Comparison of ENCODE assay signal across 8 cellular contexts in genomic region chr5:157109744-157110143, GRCh38. TPM values are rescaled to one million over a fixed set of nuclear protein-coding genes. Genes with fewer than 3 reads are reported as not detected.
A peak's percentile ranks its signal among the peaks of the same experiment; 100 is the strongest.
DNase-seq lines count a peak whose midpoint lies in the region; ATAC-seq and TF ChIP-seq lines count a peak whose summit lies in the region.

No MANE protein-coding gene starts in this region.

- no peaks in the 10 kb centered on the region for H3K27me3 ChIP-seq in thoracic aorta (replicated peaks; ENCODE audit: insufficient read depth)

- peak overlapping the region; percentile 67 to 80 for H3K4me3 Mint-ChIP-seq in CD14-positive monocyte
- peak overlapping the region; percentile 88 for H3K4me3 Mint-ChIP-seq in activated CD4-positive, alpha-beta memory T cell treated with anti-CD3 and anti-CD28 coated beads, Interleukin-2, amount 10 ng/mL, durations not matched to agents 7 days and 5 days

- ATAC-seq in GM19043 (IDR thresholded peaks at IDR 0.05; ENCODE audit: low read depth, unreplicated experiment), result peak; percentile 56
- peak; percentile 65 for ATAC-seq in HG03159 (IDR thresholded peaks at IDR 0.05; ENCODE audit: unreplicated experiment)
- ATAC-seq in thoracic aorta (ENCODE audit: insufficient number of reproducible peaks, low FRiP score, low read depth), result no peak

- no peaks in the 10 kb centered on the region for H3K27me3 Mint-ChIP-seq in CD14-positive monocyte (ENCODE audit: low read depth in 3 of 3)
- H3K27me3 Mint-ChIP-seq in activated CD4-positive, alpha-beta memory T cell treated with anti-CD3 and anti-CD28 coated beads, Interleukin-2, amount 10 ng/mL, durations not matched to agents 7 days and 5 days, result no peaks in the 10 kb centered on the region

- no peaks in the 10 kb centered on the region for H3K36me3 ChIP-seq in thoracic aorta

- DNase-seq in CD14-positive monocyte (ENCODE audit: low spot score) (peak; percentile 70), thoracic aorta (ENCODE audit: low spot score) (no peak), mucosa of gallbladder (ENCODE audit: low spot score) (no peak), SW 1271 (lab: John Stamatoyannopoulos, UW) (no peak), cerebellum (ENCODE audit: low spot score) (no peak)
- DNase-seq in activated CD4-positive, alpha-beta memory T cell treated with anti-CD3 and anti-CD28 coated beads, Interleukin-2, amount 10 ng/mL, durations not matched to agents 7 days and 5 days, result peak; percentile 53

- TF ChIP-seq CTCF in CD14-positive monocyte (IDR thresholded peaks at IDR 0.05), result no peak
- no peak for TF ChIP-seq CTCF in thoracic aorta (IDR thresholded peaks at IDR 0.05)

- H3K36me3 Mint-ChIP-seq in CD14-positive monocyte, result peaks cover 9 to 11% of the 10 kb centered on the region in 2 donors
- peaks cover 35% of the 10 kb centered on the region for H3K36me3 Mint-ChIP-seq in activated CD4-positive, alpha-beta memory T cell treated with anti-CD3 and anti-CD28 coated beads, Interleukin-2, amount 10 ng/mL, durations not matched to agents 7 days and 5 days (ENCODE audit: low read depth)

- no peaks in the 10 kb centered on the region for H3K4me1 ChIP-seq in thoracic aorta (ENCODE audit: control insufficient read depth in 1 of 2, low read depth in 2 of 2)

- peak overlapping the region; percentile 64 for H3K4me3 ChIP-seq in thoracic aorta

- intact Hi-C loops in CD14-positive monocyte (cut with micrococcal nuclease), result no loop called here

- peaks cover 68% of the 10 kb centered on the region for H3K4me1 Mint-ChIP-seq in CD14-positive monocyte
- H3K4me1 Mint-ChIP-seq in activated CD4-positive, alpha-beta memory T cell treated with anti-CD3 and anti-CD28 coated beads, Interleukin-2, amount 10 ng/mL, durations not matched to agents 7 days and 5 days, result peaks cover 68% of the 10 kb centered on the region

- CTCF ChIA-PET in activated CD4-positive, alpha-beta memory T cell treated with anti-CD3 and anti-CD28 coated beads, Interleukin-2, amount 10 ng/mL, durations not matched to agents 7 days and 5 days (lab: Charles Lee), result interaction anchor here (0.6 to 2.9 kb wide), 4 partner anchors 23 to 85 kb away, joined by 3 to 17 read pairs (median 13); partner anchors contain the start of gene MED7

- peak overlapping the region; percentile 98 to 100 (median 99) for H3K27ac Mint-ChIP-seq in CD14-positive monocyte
- H3K27ac Mint-ChIP-seq in activated CD4-positive, alpha-beta memory T cell treated with anti-CD3 and anti-CD28 coated beads, Interleukin-2, amount 10 ng/mL, durations not matched to agents 7 days and 5 days, result peak overlapping the region; percentile 96

- H3K9me3 Mint-ChIP-seq in CD14-positive monocyte, result no peaks in the 10 kb centered on the region
- H3K9me3 Mint-ChIP-seq in activated CD4-positive, alpha-beta memory T cell treated with anti-CD3 and anti-CD28 coated beads, Interleukin-2, amount 10 ng/mL, durations not matched to agents 7 days and 5 days, result peaks cover 2% of the 10 kb centered on the region

- POLR2A ChIA-PET in activated CD4-positive, alpha-beta memory T cell treated with anti-CD3 and anti-CD28 coated beads, Interleukin-2, amount 10 ng/mL, durations not matched to agents 7 days and 5 days (lab: Charles Lee), result interaction anchor here (0.6 to 4.4 kb wide), 6 partner anchors 22 to 168 kb away, joined by 3 to 74 read pairs (median 5); partner anchors contain the start of genes ITK and MED7

- no peak overlapping the region for H3K27ac ChIP-seq in thoracic aorta

- no peaks in the 10 kb centered on the region for H3K9me3 ChIP-seq in thoracic aorta

RNA-seq across cellular contexts. Expression of gene HAVCR2, which starts 0.9 kb away (rescaled TPM):
- polyA plus RNA-seq in CD14-positive monocyte, result 10 to 100 TPM; 45.0 to 56.8 TPM
- 10 to 100 TPM; 62.4 to 66.9 TPM for total RNA-seq in activated CD4-positive, alpha-beta memory T cell treated with anti-CD3 and anti-CD28 coated beads, Interleukin-2, amount 10 ng/mL, durations not matched to agents 7 days and 5 days
- total RNA-seq in thoracic aorta, result 10 to 100 TPM; 16.8 to 38.0 TPM
- 9.6 TPM for total RNA-seq in mucosa of gallbladder
- total RNA-seq in cerebellum, result 4.5 TPM

RNA-seq across cellular contexts. Expression of gene MED7, which starts 32.9 kb away (rescaled TPM):
- 10 to 100 TPM; 11.9 to 13.0 TPM for polyA plus RNA-seq in CD14-positive monocyte
- 10 to 100 TPM; 16.8 to 17.7 TPM for total RNA-seq in activated CD4-positive, alpha-beta memory T cell treated with anti-CD3 and anti-CD28 coated beads, Interleukin-2, amount 10 ng/mL, durations not matched to agents 7 days and 5 days
- total RNA-seq in thoracic aorta (1 to 10 TPM; 5.1 to 8.1 TPM), mucosa of gallbladder (11.2 TPM), cerebellum (24.2 TPM)

RNA-seq across cellular contexts. Expression of gene HAVCR1, which starts 50.8 kb away (rescaled TPM):
- not detected for polyA plus RNA-seq in CD14-positive monocyte
- 1 to 10 TPM; 3.6 to 3.7 TPM for total RNA-seq in activated CD4-positive, alpha-beta memory T cell treated with anti-CD3 and anti-CD28 coated beads, Interleukin-2, amount 10 ng/mL, durations not matched to agents 7 days and 5 days
- 1 to 10 TPM; 2.0 to 6.9 TPM for total RNA-seq in thoracic aorta
- total RNA-seq in mucosa of gallbladder, result 0.26 TPM
- total RNA-seq in cerebellum, result 0.36 TPM

RNA-seq across cellular contexts. Expression of gene GARIN3, which starts 56.3 kb away (rescaled TPM):
- not detected for polyA plus RNA-seq in CD14-positive monocyte
- under 1 TPM in 1 of 2 experiments, not detected in 1; 0.13 TPM for total RNA-seq in activated CD4-positive, alpha-beta memory T cell treated with anti-CD3 and anti-CD28 coated beads, Interleukin-2, amount 10 ng/mL, durations not matched to agents 7 days and 5 days
- not detected for total RNA-seq in thoracic aorta
- not detected for total RNA-seq in mucosa of gallbladder
- not detected for total RNA-seq in cerebellum

Comparison
In these comparisons a context has a peak if more than half of its experiments do, and no peak if none do; other contexts are left out.
1. DNase-seq: peak in CD14-positive monocyte (single experiment) and activated CD4-positive, alpha-beta memory T cell treated with anti-CD3 and anti-CD28 coated beads, Interleukin-2, amount 10 ng/mL, durations not matched to agents 7 days and 5 days (single experiment); none in thoracic aorta (single experiment), mucosa of gallbladder (single experiment), SW 1271 (0 of 2) and cerebellum (single experiment).